Comparison of ENCODE assay signal across 8 cellular contexts in genomic region chr5:126808619-126809018, GRCh38. TPM values are rescaled to one million over a fixed set of nuclear protein-coding genes. Genes with fewer than 3 reads are reported as not detected.
A peak's percentile ranks its signal among the peaks of the same experiment; 100 is the strongest.
DNase-seq lines count a peak whose midpoint lies in the region; ATAC-seq, FAIRE-seq and TF ChIP-seq lines count a peak whose summit lies in the region.

No MANE protein-coding gene starts in this region.

- no peaks in the 10 kb centered on the region for H3K4me1 Mint-ChIP-seq in H9

- no peak overlapping the region for H3K18ac ChIP-seq in H9 (ENCODE audit: insufficient read length, low read depth, low read length)

- no peak overlapping the region for H4K91ac ChIP-seq in H9 (ENCODE audit: insufficient read length, low read depth, low read length)

- peaks cover 57 to 85% (median 80%) of the 10 kb centered on the region in 3 experiments; a peak in 6 of 7 replicates for H3K36me3 Mint-ChIP-seq in H9 (ENCODE audit: insufficient read depth in 1 of 3, low read depth in 3 of 3)

- DNase-seq in NCI-H2227 (lab: John Stamatoyannopoulos, UW; ENCODE audit: unreplicated experiment), result peak; percentile 26
- no peak for DNase-seq in NCI-H2227 treated with DMSO at 0.1 percent for 48 hours (lab: John Stamatoyannopoulos, UW)
- DNase-seq in H9, result no peak
- peak; percentile 23 for DNase-seq in RPMI7951 (ENCODE audit: low read depth)
- peak; percentile 22 to 63 for DNase-seq in fibroblast of lung (ENCODE audit: low read depth in 2 of 2)
- DNase-seq in sciatic nerve (ENCODE audit: low spot score), result no peak
- no peak for DNase-seq in H54 (ENCODE audit: insufficient read length, low spot score)

- peak; percentile 61 for TF ChIP-seq CTCF in H9 (conservative IDR thresholded peaks at IDR 0.05)
- TF ChIP-seq CTCF in fibroblast of lung (conservative IDR thresholded peaks at IDR 0.05 in 1 of 2, IDR thresholded peaks at IDR 0.05 in 1 of 2; ENCODE audit: low read depth in 1 of 2, low read length in 2 of 2), result peak; percentile 38 to 51

- no peak overlapping the region for H2AK5ac ChIP-seq in H9 (ENCODE audit: insufficient read length, low read length)

- no peak overlapping the region for H3K4me3 ChIP-seq in fibroblast of lung (replicated peaks in 1 of 4; ENCODE audit: control extremely low read depth in 1 of 4, insufficient read depth in 1 of 4, low read depth in 3 of 4, low read length in 4 of 4)

- no peak overlapping the region for H2BK12ac ChIP-seq in H9 (ENCODE audit: insufficient read length, low read depth, low read length)

- H3K4me1 ChIP-seq in H9 (ENCODE audit: insufficient read depth, low read length), result no peaks in the 10 kb centered on the region
- peaks cover 4% of the 10 kb centered on the region for H3K4me1 ChIP-seq in fibroblast of lung (ENCODE audit: control insufficient read depth, extremely low read depth, insufficient read depth, low read length)

- H3K4me3 Mint-ChIP-seq in H9, result no peak overlapping the region; a peak in 1 of 5 replicates

- no peak overlapping the region for H2BK120ac ChIP-seq in H9 (ENCODE audit: low read depth, low read length, poor library complexity, severe bottlenecking)

- H3K27me3 ChIP-seq in H9 (ENCODE audit: insufficient read depth, low read length) (no peaks in the 10 kb centered on the region), fibroblast of lung (ENCODE audit: control insufficient read depth, insufficient read depth, low read length) (no peaks in the 10 kb centered on the region)

- no CpG with 5 or more reads among the region's 4 CpGs for WGBS in H9 (ENCODE audit: extremely low coverage, insufficient read length, low lambda C conversion rate)

- ATAC-seq in sciatic nerve (peak; percentile 53), HG02884 (IDR thresholded peaks at IDR 0.05; ENCODE audit: unreplicated experiment) (no peak)

- no peak for FAIRE-seq in H54 (lab: Jason Lieb, UNC)

- no peaks in the 10 kb centered on the region for H4K20me1 ChIP-seq in H9 (ENCODE audit: control insufficient read depth, insufficient read depth, insufficient read length)
- H4K20me1 ChIP-seq in fibroblast of lung (ENCODE audit: control insufficient read depth, extremely low read depth, insufficient read depth, low read length), result no peaks in the 10 kb centered on the region

- H3K27ac ChIP-seq in H9 (ENCODE audit: insufficient read length, low read depth, low read length) (no peak overlapping the region), fibroblast of lung (ENCODE audit: insufficient read depth, low read length) (peak overlapping the region; percentile 32)

- no peak overlapping the region; a peak in 1 of 7 replicates for H3K27ac Mint-ChIP-seq in H9

- H3K27me3 Mint-ChIP-seq in H9 (ENCODE audit: low read depth), result no peaks in the 10 kb centered on the region

- H2AFZ ChIP-seq in H9 (ENCODE audit: low read length) (no peak overlapping the region), fibroblast of lung (ENCODE audit: low read length) (no peak overlapping the region)

- no peak overlapping the region for H2BK20ac ChIP-seq in H9 (ENCODE audit: low read depth, low read length, poor library complexity, severe bottlenecking)

- no peak overlapping the region for H3K4me2 ChIP-seq in H9 (ENCODE audit: insufficient read depth, insufficient read length, low read length)
- no peak overlapping the region for H3K4me2 ChIP-seq in fibroblast of lung (ENCODE audit: extremely low read depth, insufficient read depth, low read length)

- no peaks in the 10 kb centered on the region for H3K36me3 ChIP-seq in fibroblast of lung (ENCODE audit: control insufficient read depth, insufficient read depth, low read length)

- no peak overlapping the region for H3K56ac ChIP-seq in H9 (ENCODE audit: insufficient read length, low read depth, low read length)

- no peak overlapping the region for H3K9ac ChIP-seq in H9 (ENCODE audit: extremely low read depth, insufficient read length, low read length)
- H3K9ac ChIP-seq in fibroblast of lung (ENCODE audit: insufficient read depth, low read length), result no peak overlapping the region

- no peak overlapping the region for H3T11ph ChIP-seq in H9 (ENCODE audit: low read length)

- no peak overlapping the region for H3K4ac ChIP-seq in H9 (ENCODE audit: low read depth, low read length)

- H3K9me3 ChIP-seq in H9 (ENCODE audit: control insufficient read depth, low read depth, low read length), result no peaks in the 10 kb centered on the region
- no peaks in the 10 kb centered on the region for H3K9me3 ChIP-seq in fibroblast of lung (ENCODE audit: control insufficient read depth, insufficient read depth, low read depth, low read length)

- H2BK15ac ChIP-seq in H9 (ENCODE audit: low read depth, low read length), result no peak overlapping the region

- no peak overlapping the region for H4K8ac ChIP-seq in H9 (replicated peaks; ENCODE audit: insufficient read length, low read depth, low read length)

- TF ChIP-seq POLR2A in H54 (IDR thresholded peaks at IDR 0.05; ENCODE audit: low read depth, low read length), result no peak

- no peaks in the 10 kb centered on the region; the same call in 1 of the 2 replicates for H3K79me2 ChIP-seq in H9 (ENCODE audit: insufficient read depth, low read length)
- peaks cover 11% of the 10 kb centered on the region for H3K79me2 ChIP-seq in fibroblast of lung (ENCODE audit: control insufficient read depth, insufficient read depth, low read length)

- no peak overlapping the region for H2BK5ac ChIP-seq in H9 (ENCODE audit: insufficient read length, low read length)

- H3K79me1 ChIP-seq in H9 (ENCODE audit: insufficient read depth, low read depth, low read length, poor library complexity, severe bottlenecking), result peaks cover under 1% of the 10 kb centered on the region

- intact Hi-C loops in sciatic nerve (cut with DNase I), result no loop called here

- H4K5ac ChIP-seq in H9 (ENCODE audit: insufficient read length, low read depth, low read length), result no peak overlapping the region

- no peak overlapping the region for H3K14ac ChIP-seq in H9 (ENCODE audit: insufficient read depth, low read length)

- no peak overlapping the region for H3K23ac ChIP-seq in H9 (ENCODE audit: insufficient read length, low read depth, low read length)

- no peaks in the 10 kb centered on the region for H3K23me2 ChIP-seq in H9 (ENCODE audit: insufficient read length, low read depth, low read length, poor library complexity, severe bottlenecking)

- H3K9me3 Mint-ChIP-seq in H9, result no peaks in the 10 kb centered on the region

RNA-seq across cellular contexts. Expression of gene LMNB1, which starts 31.7 kb away (rescaled TPM):
- total RNA-seq in H9 (2021) (211 and 225 TPM in 2 replicates), fibroblast of lung (11.6 and 17.3 TPM in 2 replicates), sciatic nerve (9.2 TPM)
- total RNA-seq in RPMI7951 (2014; rRNA removed; shearing (Covaris generic)), result 97.9 and 101 TPM in 2 replicates
- polyA plus RNA-seq in fibroblast of lung, result 17.5 and 46.0 TPM in 2 replicates
- polyA plus RNA-seq in fibroblast of lung (2012), result 18.6 and 50.8 TPM in 2 replicates
- polyA minus RNA-seq in fibroblast of lung (ENCODE audit: low replicate concordance), result 4.9 and 10.7 TPM in 2 replicates

Comparison
In these comparisons a context has a peak if more than half of its experiments do, and no peak if none do; other contexts are left out.
1. DNase-seq: peak in NCI-H2227 (single experiment), RPMI7951 (single experiment) and fibroblast of lung (2 of 2); none in NCI-H2227 treated with DMSO at 0.1 percent for 48 hours (single experiment), H9 (single experiment), sciatic nerve (single experiment) and H54 (single experiment).